ENCODE assay signal across 1 cellular context in genomic region chr2:135530313-135531230, GRCh38.
TF ChIP-seq lines count a peak whose summit lies in the region.

Gene ZRANB3 (minus strand): TSS chr2:135531218.

TF ChIP-seq in K562, 482 proteins besides CTCF, POLR2A, EP300 and RAD21 (continued from another document and continues in another):
- TF ChIP-seq MGA (IDR thresholded peaks at IDR 0.05) (peak; percentile 82), ATF3 (IDR thresholded peaks at IDR 0.05) (0 out of 2 replicates have a peak, but pooled peaks have one; percentile 10), ATF3 (CRISPR knock-in tag; conservative IDR thresholded peaks at IDR 0.05) (peak; percentile 48; the same call in 1 of the 2 replicates), SIN3A (IDR thresholded peaks at IDR 0.05; ENCODE audit: borderline replicate concordance in 2 of 2, control insufficient read depth in 1 of 2, low read depth in 2 of 2, low read length in 2 of 2) (peak in 1 of 2 experiments; percentile 57; a peak in 2 of 4 replicates), NBN (IDR thresholded peaks at IDR 0.05; ENCODE audit: low read depth) (peak; percentile 39), ZNF512 (tag; IDR thresholded peaks at IDR 0.05) (no peak), HES1 (IDR thresholded peaks at IDR 0.05; ENCODE audit: low read depth) (no peak), ETS1 (conservative IDR thresholded peaks at IDR 0.05; ENCODE audit: control insufficient read depth, low read depth, low read length) (peak; percentile 78; the same call in 1 of the 2 replicates), MEF2A (IDR thresholded peaks at IDR 0.05; ENCODE audit: control insufficient read depth, low read depth, low read length) (no peak), NFYB (IDR thresholded peaks at IDR 0.05; ENCODE audit: extremely low read depth, insufficient read length) (peak; percentile 77), JUND (IDR thresholded peaks at IDR 0.05; ENCODE audit: borderline replicate concordance, low read depth, low read length) (peak; percentile 54), JUND (tag; IDR thresholded peaks at IDR 0.05; ENCODE audit: borderline replicate concordance, low read depth, low read length) (peak; percentile 14; the same call in 1 of the 3 replicates), HCFC1 (IDR thresholded peaks at IDR 0.05; ENCODE audit: low read depth, low read length) (peak; percentile 95), E2F8 (IDR thresholded peaks at IDR 0.05; ENCODE audit: low read depth, partially characterized antibody) (peak; percentile 97), PRDM10 (IDR thresholded peaks at IDR 0.05; ENCODE audit: partially characterized antibody) (peak; percentile 40), RFX7 (CRISPR knock-in tag; IDR thresholded peaks at IDR 0.05) (peak; percentile 59; the same call in 1 of the 2 replicates), KDM5B (IDR thresholded peaks at IDR 0.05; ENCODE audit: insufficient replicate concordance, low read depth, low read length) (peak; percentile 69), HDAC1 (IDR thresholded peaks at IDR 0.05) (peak in 1 of 2 experiments; percentile 83; a peak in 2 of 4 replicates), MAX (CRISPR knock-in tag; IDR thresholded peaks at IDR 0.05) (peak; percentile 59), NFIX (CRISPR knock-in tag; IDR thresholded peaks at IDR 0.05; ENCODE audit: low read depth) (no peak), ZHX1 (conservative IDR thresholded peaks at IDR 0.05; ENCODE audit: low read length) (0 out of 2 replicates have a peak, but pooled peaks have one; percentile 60), ZNF668 (CRISPR knock-in tag; IDR thresholded peaks at IDR 0.05) (no peak), ETV1 (tag; conservative IDR thresholded peaks at IDR 0.05; ENCODE audit: low read depth) (peak; percentile 47; the same call in 1 of the 2 replicates), SOX6 (IDR thresholded peaks at IDR 0.05) (0 out of 2 replicates have a peak, but pooled peaks have one; percentile 20), ESRRB (CRISPR knock-in tag; IDR thresholded peaks at IDR 0.05; ENCODE audit: borderline replicate concordance) (no peak)
